In genomic region chr2:25878361-25879132, GRCh38 we compare ENCODE assay signal across 8 cellular contexts. TPM values are rescaled to one million over a fixed set of nuclear protein-coding genes. Genes with fewer than 3 reads are reported as not detected.
DNase-seq lines count a peak whose midpoint lies in the region; ATAC-seq and TF ChIP-seq lines count a peak whose summit lies in the region.

TSS of gene ASXL2 (minus strand) at chr2:25878487. CDS start at chr2:25878222, 265 bp downstream.

- peak within 1 kb of the TSS; percentile 95 for H3K27ac Mint-ChIP-seq in activated CD4-positive, alpha-beta T cell treated with anti-CD3 and anti-CD28 coated beads for 36 hours

- H3K4me1 Mint-ChIP-seq in activated CD4-positive, alpha-beta T cell treated with anti-CD3 and anti-CD28 coated beads for 36 hours, result peaks cover 45% of the 10 kb centered on the region

- H3K9me3 Mint-ChIP-seq in activated CD4-positive, alpha-beta T cell treated with anti-CD3 and anti-CD28 coated beads for 36 hours (ENCODE audit: low read depth), result no peaks in the 10 kb centered on the region

- no peaks in the 10 kb centered on the region for H3K27me3 Mint-ChIP-seq in activated CD4-positive, alpha-beta T cell treated with anti-CD3 and anti-CD28 coated beads for 36 hours

- POLR2A ChIA-PET in activated CD4-positive, alpha-beta T cell treated with anti-CD3 and anti-CD28 coated beads for 36 hours (lab: Charles Lee), result interaction anchor here (0.5 to 1.3 kb wide), 14 partner anchors 9 to 554 kb away, joined by 3 to 8 read pairs (median 3); partner anchors contain the start of genes DTNB, HADHA, HADHB and RAB10

- intact Hi-C loops in activated CD4-positive, alpha-beta T cell treated with anti-CD3 and anti-CD28 coated beads for 36 hours (cut with DNase I, micrococcal nuclease), result loop anchor here (1.0 to 10.0 kb wide), 17 partner anchors 26 to 1801 kb away; partner anchors contain the start of genes HADHA (in 2 of the 2), HADHB (in 2 of the 2), DNAJC27 (in 1 of the 2) and DTNB (in 1 of the 2)

- DNase-seq in Ammon's horn (ENCODE audit: low spot score), result peak; percentile 98
- peak; percentile 83 for DNase-seq in GM19238 (ENCODE audit: insufficient read length, low spot score)
- peak; percentile 96 to 99 for DNase-seq in NCI-H524 (lab: John Stamatoyannopoulos, UW)
- DNase-seq in activated CD4-positive, alpha-beta T cell treated with anti-CD3 and anti-CD28 coated beads for 36 hours, result peak; percentile 99
- peak; percentile 98 for DNase-seq in choroid plexus epithelial cell (ENCODE audit: low read depth)
- peak; percentile 99 for DNase-seq in kidney glomerular epithelial cell (lab: John Stamatoyannopoulos, UW)
- peak; percentile 91 for DNase-seq in stimulated activated CD4-positive, alpha-beta T cell treated with anti-CD3 and anti-CD28 coated beads, Interleukin-1b, Interleukin-23, amount 100 ng/mL, for 1 hour (ENCODE audit: low read depth in 2 of 2)

- peak within 1 kb of the TSS; percentile 91 for H3K4me3 Mint-ChIP-seq in activated CD4-positive, alpha-beta T cell treated with anti-CD3 and anti-CD28 coated beads for 36 hours

- TF ChIP-seq CTCF in choroid plexus epithelial cell (conservative IDR thresholded peaks at IDR 0.05; ENCODE audit: low read depth, low read length), result peak; percentile 16

- peak; percentile 86 for ATAC-seq in HG03442 (IDR thresholded peaks at IDR 0.05; ENCODE audit: unreplicated experiment)
- peak; percentile 87 for ATAC-seq in activated CD4-positive, alpha-beta T cell treated with anti-CD3 and anti-CD28 coated beads for 36 hours

- peaks cover 9% of the 10 kb centered on the region for H3K36me3 Mint-ChIP-seq in activated CD4-positive, alpha-beta T cell treated with anti-CD3 and anti-CD28 coated beads for 36 hours (ENCODE audit: low read depth)

- peak within 1 kb of the TSS; percentile 98 for H3K4me3 ChIP-seq in choroid plexus epithelial cell (ENCODE audit: low read depth, low read length)

- CTCF ChIA-PET in activated CD4-positive, alpha-beta T cell treated with anti-CD3 and anti-CD28 coated beads for 36 hours (lab: Charles Lee), result interaction anchor here (0.6 to 1.9 kb wide), 6 partner anchors 10 to 578 kb away, joined by 3 to 11 read pairs (median 4); no protein-coding TSS in a partner anchor

RNA-seq across cellular contexts. Expression of gene ASXL2, which starts in this region (rescaled TPM):
- 10 to 100 TPM; 36.8 to 46.4 TPM for total RNA-seq in activated CD4-positive, alpha-beta T cell treated with anti-CD3 and anti-CD28 coated beads for 36 hours

Comparison
In these comparisons a context has a peak if more than half of its experiments do, and no peak if none do; other contexts are left out.
1. Peak in every context shown above with its lines: DNase-seq, ATAC-seq and H3K4me3 ChIP-seq.